In genomic region chr15:29822685-29823459, GRCh38 we compare ENCODE assay signal across 8 cellular contexts. TPM values are rescaled to one million over a fixed set of nuclear protein-coding genes. Genes with fewer than 3 reads are reported as not detected.
A peak's percentile ranks its signal among the peaks of the same experiment; 100 is the strongest.
DNase-seq lines count a peak whose midpoint lies in the region; ATAC-seq, FAIRE-seq and TF ChIP-seq lines count a peak whose summit lies in the region.

No MANE protein-coding gene starts in this region.

- TF ChIP-seq POLR2A in H54 (IDR thresholded peaks at IDR 0.05; ENCODE audit: low read depth, low read length), result 0 out of 2 replicates have a peak, but pooled peaks have one; percentile 23

- peaks cover 2 to 7% of the 10 kb centered on the region in 2 donors for H3K9me3 Mint-ChIP-seq in natural killer cell

- peak; percentile 93 for FAIRE-seq in H54 (lab: Jason Lieb, UNC)

- H3K27me3 ChIP-seq in effector memory CD4-positive, alpha-beta T cell (replicated peaks; ENCODE audit: control insufficient read depth, insufficient read depth, low read length, poor library complexity, severe bottlenecking), result peaks cover 34% of the 10 kb centered on the region

- H3K9me3 ChIP-seq in effector memory CD4-positive, alpha-beta T cell (ENCODE audit: control insufficient read depth, low read length), result no peaks in the 10 kb centered on the region

- H3K27me3 Mint-ChIP-seq in natural killer cell (ENCODE audit: low read depth in 2 of 2), result peaks cover 18 to 32% of the 10 kb centered on the region in 2 donors

- intact Hi-C loops in natural killer cell (cut with micrococcal nuclease), result no loop called here

- H3K4me3 Mint-ChIP-seq in natural killer cell, result peak overlapping the region; percentile 69

- peaks cover 14% of the 10 kb centered on the region for H3K36me3 Mint-ChIP-seq in natural killer cell

- TF ChIP-seq CTCF in VCaP (conservative IDR thresholded peaks at IDR 0.05) (no peak), foreskin fibroblast (IDR thresholded peaks at IDR 0.05; ENCODE audit: low read depth, low read length) (no peak), natural killer cell (IDR thresholded peaks at IDR 0.05) (no peak)

- H3K27ac ChIP-seq in VCaP, result peak overlapping the region; percentile 97
- no peak overlapping the region for H3K27ac ChIP-seq in effector memory CD4-positive, alpha-beta T cell (ENCODE audit: insufficient read depth, low read length, poor library complexity, severe bottlenecking)

- H3K27ac Mint-ChIP-seq in natural killer cell, result no peak overlapping the region

- no peaks in the 10 kb centered on the region for H3K36me3 ChIP-seq in effector memory CD4-positive, alpha-beta T cell (ENCODE audit: control insufficient read depth, insufficient read depth, low read length)

- peaks cover 12% of the 10 kb centered on the region for H3K4me1 ChIP-seq in effector memory CD4-positive, alpha-beta T cell (ENCODE audit: control insufficient read depth, insufficient read depth, low read length, poor library complexity, severe bottlenecking)

- H3K4me1 Mint-ChIP-seq in natural killer cell, result peaks cover 14 to 15% of the 10 kb centered on the region in 2 donors

- ATAC-seq in natural killer cell (no peak), HG03521 (IDR thresholded peaks at IDR 0.05; ENCODE audit: unreplicated experiment) (no peak)

- DNase-seq in ACHN (peak; percentile 76), H54 (ENCODE audit: insufficient read length, low spot score) (peak; percentile 53), foreskin fibroblast (peak; percentile 84 to 92), natural killer cell (no peak), NOMO-1 treated with dmso at 0.1 percent for 144 hours (lab: John Stamatoyannopoulos, UW; ENCODE audit: unreplicated experiment) (no peak)
- no peak for DNase-seq in effector memory CD4-positive, alpha-beta T cell

- H3K4me3 ChIP-seq in foreskin fibroblast (ENCODE audit: low read depth in 1 of 2, low read length in 2 of 2), result peak overlapping the region; percentile 66 to 74
- H3K4me3 ChIP-seq in effector memory CD4-positive, alpha-beta T cell (ENCODE audit: insufficient read depth, low read depth, low read length, poor library complexity, severe bottlenecking), result no peak overlapping the region

- in situ Hi-C loops in ACHN (cut with HindIII; ENCODE audit: low pct_ligation_motif_present, low pct_unique_long_range_greater_than_20kb, low sequenced_read_pairs), result no loop called here

RNA-seq across cellular contexts. Expression of gene TJP1, which starts 0.6 kb away (rescaled TPM):
- total RNA-seq in natural killer cell, result not detected

Comparison
In these comparisons a context has a peak if more than half of its experiments do, and no peak if none do; other contexts are left out.
1. DNase-seq: peak in ACHN (single experiment), H54 (single experiment) and foreskin fibroblast (2 of 2); none in natural killer cell (single experiment), effector memory CD4-positive, alpha-beta T cell (0 of 3) and NOMO-1 treated with dmso at 0.1 percent for 144 hours (single experiment).